ENCODE assay signal across 10 cellular contexts in genomic region chr13:79403113-79403512, GRCh38. TPM values are rescaled to one million over a fixed set of nuclear protein-coding genes. Genes with fewer than 3 reads are reported as not detected.
DNase-seq lines count a peak whose midpoint lies in the region; ATAC-seq and TF ChIP-seq lines count a peak whose summit lies in the region.
"Had no signal": no experiment of that assay in that cellular context is flagged by ENCODE, and none has a peak within 500 bp of the region (broad histone marks: within the 10 kb centered on the region; RNA-seq: fewer than 3 reads in every experiment).

No MANE protein-coding gene starts in this region.

- no peak for ATAC-seq in DND-41 (ENCODE audit: insufficient read depth, low read depth)
- no peak for ATAC-seq in naive thymus-derived CD8-positive, alpha-beta T cell
- ATAC-seq in HG02981 (IDR thresholded peaks at IDR 0.05; ENCODE audit: unreplicated experiment) = no peak
- ATAC-seq: activated CD8-positive, alpha-beta memory T cell treated with anti-CD3 and anti-CD28 coated beads, Interleukin-2, amount 10 ng/mL, durations not matched to agents 7 days and 5 days had no signal

- H2AFZ ChIP-seq in DND-41 (ENCODE audit: low read depth, low read length) = no peak overlapping the region

- H3K27ac ChIP-seq in DND-41 (ENCODE audit: low read length) = peak overlapping the region; percentile 17; the same call in 1 of the 2 replicates
- H3K27ac ChIP-seq: RWPE1 had no signal

- H3K4me3 ChIP-seq in DND-41 (ENCODE audit: low read depth in 1 of 2, low read length in 2 of 2) = peak overlapping the region in 1 of 2 experiments; percentile 66; a peak in 2 of 4 replicates
- H3K4me3 ChIP-seq in HFF-Myc (replicated peaks; ENCODE audit: low read depth, low read length) = peak overlapping the region; percentile 82
- H3K4me3 ChIP-seq in adipocyte (ENCODE audit: low read length) = peak overlapping the region; percentile 99

- peaks cover 52% of the 10 kb centered on the region for H3K4me1 ChIP-seq in DND-41 (ENCODE audit: insufficient read depth, low read length)
- H3K4me1 ChIP-seq in adipocyte (ENCODE audit: control insufficient read depth, insufficient read depth, low read length) = peaks cover 53% of the 10 kb centered on the region

- DNase-seq in DND-41 (no peak), HFF-Myc (ENCODE audit: extremely low read depth, low read depth) (no peak), adipocyte (ENCODE audit: low read depth) (peak; percentile 23), midbrain (lab: John Stamatoyannopoulos, UW) (no peak), SKM-1 treated with dmso at 0.1 percent for 144 hours (lab: John Stamatoyannopoulos, UW; ENCODE audit: unreplicated experiment) (no peak)
- no peak for DNase-seq in naive thymus-derived CD8-positive, alpha-beta T cell
- no peak for DNase-seq in stimulated activated naive CD4-positive, alpha-beta T cell (lab: John Stamatoyannopoulos, UW)
- DNase-seq: activated CD8-positive, alpha-beta memory T cell treated with anti-CD3 and anti-CD28 coated beads, Interleukin-2, amount 10 ng/mL, durations not matched to agents 7 days and 5 days had no signal

- peak overlapping the region in 9 of 10 donors; percentile 1 to 92 (median 73) for H3K27ac Mint-ChIP-seq in naive thymus-derived CD8-positive, alpha-beta T cell
- H3K27ac Mint-ChIP-seq: activated CD8-positive, alpha-beta memory T cell treated with anti-CD3 and anti-CD28 coated beads, Interleukin-2, amount 10 ng/mL, durations not matched to agents 7 days and 5 days had no signal

- POLR2A ChIA-PET in naive thymus-derived CD8-positive, alpha-beta T cell (lab: Charles Lee) = interaction anchor here (1.0 to 6.5 kb wide), 2 partner anchors 9 to 99 kb away, joined by 3 to 107 read pairs; no protein-coding TSS in a partner anchor

- peaks cover 100% of the 10 kb centered on the region for H3K79me2 ChIP-seq in DND-41 (ENCODE audit: insufficient read depth, low read length)

- H3K9me3 ChIP-seq in DND-41 (ENCODE audit: insufficient read depth, low read length, severe bottlenecking) = no peaks in the 10 kb centered on the region
- no peaks in the 10 kb centered on the region for H3K9me3 ChIP-seq in adipocyte (ENCODE audit: control insufficient read depth, low read length)

- H3K9ac ChIP-seq in DND-41 (ENCODE audit: low read depth, low read length) (peak overlapping the region; percentile 68; the same call in 1 of the 2 replicates), adipocyte (ENCODE audit: low read length) (no peak overlapping the region)

- peaks cover 20 to 52% (median 43%) of the 10 kb centered on the region in 4 donors for H3K4me1 Mint-ChIP-seq in naive thymus-derived CD8-positive, alpha-beta T cell

- H3K27me3 ChIP-seq in DND-41 (ENCODE audit: insufficient read depth, low read length, poor library complexity) (no peaks in the 10 kb centered on the region), adipocyte (replicated peaks; ENCODE audit: control insufficient read depth, insufficient read depth, low read length) (no peaks in the 10 kb centered on the region)

- H3K27me3 Mint-ChIP-seq in naive thymus-derived CD8-positive, alpha-beta T cell = no peaks in the 10 kb centered on the region
- H3K27me3 Mint-ChIP-seq: activated CD8-positive, alpha-beta memory T cell treated with anti-CD3 and anti-CD28 coated beads, Interleukin-2, amount 10 ng/mL, durations not matched to agents 7 days and 5 days had no signal

- H3K4me3 Mint-ChIP-seq in naive thymus-derived CD8-positive, alpha-beta T cell = no peak overlapping the region
- H3K4me3 Mint-ChIP-seq: activated CD8-positive, alpha-beta memory T cell treated with anti-CD3 and anti-CD28 coated beads, Interleukin-2, amount 10 ng/mL, durations not matched to agents 7 days and 5 days had no signal

- H3K36me3 ChIP-seq in DND-41 (ENCODE audit: insufficient read depth, low read length) (peaks cover 45% of the 10 kb centered on the region), adipocyte (ENCODE audit: control insufficient read depth, insufficient read depth, low read length, severe bottlenecking) (peaks cover 17% of the 10 kb centered on the region)

- H4K20me1 ChIP-seq in DND-41 (ENCODE audit: insufficient read depth, low read length) = peaks cover 41% of the 10 kb centered on the region; the same call in 1 of the 2 replicates

- H3K36me3 Mint-ChIP-seq in naive thymus-derived CD8-positive, alpha-beta T cell = peaks cover 0 to 42% (median 4%) of the 10 kb centered on the region in 3 donors

- TF ChIP-seq CTCF in DND-41 (IDR thresholded peaks at IDR 0.05; ENCODE audit: borderline replicate concordance, extremely low read depth, low read length, poor library complexity, severe bottlenecking) (no peak), HFF-Myc (IDR thresholded peaks at IDR 0.05; ENCODE audit: low read depth, low read length, missing control alignments) (no peak)

- H3K9me3 Mint-ChIP-seq in naive thymus-derived CD8-positive, alpha-beta T cell = no peaks in the 10 kb centered on the region

- peak overlapping the region; percentile 73 for H3K4me2 ChIP-seq in DND-41 (ENCODE audit: insufficient read depth, low read length)

RNA-seq across cellular contexts. Expression of gene RBM26, which starts 2.9 kb away (rescaled TPM):
- total RNA-seq in naive thymus-derived CD8-positive, alpha-beta T cell = 100 to 1,000 TPM; 138 to 142 TPM
- 10 to 100 TPM; 14.1 to 17.0 (median 16.1) TPM for polyA plus RNA-seq in naive thymus-derived CD8-positive, alpha-beta T cell
